In genomic region chr12:130826151-130826801, GRCh38 we compare ENCODE assay signal across 8 cellular contexts. TPM values are rescaled to one million over a fixed set of nuclear protein-coding genes. Genes with fewer than 3 reads are reported as not detected.
DNase-seq lines count a peak whose midpoint lies in the region; ATAC-seq and TF ChIP-seq lines count a peak whose summit lies in the region.

No MANE protein-coding gene starts in this region.

- H3K4me3 ChIP-seq in Jurkat, Clone E6-1 (ENCODE audit: low read length): no peak overlapping the region
- no peak overlapping the region for H3K4me3 ChIP-seq in dorsolateral prefrontal cortex

- H3K27ac ChIP-seq in dorsolateral prefrontal cortex: no peak overlapping the region

- peak; percentile 94 for ATAC-seq in stimulated activated naive CD8-positive, alpha-beta T cell treated with anti-CD3 and anti-CD28 coated beads, Interleukin-15, Interleukin-2, amounts not matched to agents 100 U/mL and 50 U/mL, for 24 hours
- ATAC-seq in HG02973 (IDR thresholded peaks at IDR 0.05; ENCODE audit: unreplicated experiment): no peak

- no peaks in the 10 kb centered on the region for H3K27me3 ChIP-seq in dorsolateral prefrontal cortex

- intact Hi-C loops in dorsolateral prefrontal cortex (cut with DNase I): no loop called here

- TF ChIP-seq CTCF in dorsolateral prefrontal cortex (IDR thresholded peaks at IDR 0.05 in 54 of 56, conservative IDR thresholded peaks at IDR 0.05 in 2 of 56; ENCODE audit: low read depth in 1 of 56, partially characterized antibody in 56 of 56): peak; percentile 13 to 81 (median 66)

- DNase-seq in COLO668 (lab: John Stamatoyannopoulos, UW; ENCODE audit: unreplicated experiment) (peak; percentile 19), dorsolateral prefrontal cortex (peak in 2 of 10 donors; percentile 47 to 61), myocyte (ENCODE audit: low read depth) (peak; percentile 27), NCI-H1417 treated with DMSO at 0.1 percent for 48 hours (lab: John Stamatoyannopoulos, UW) (no peak)
- DNase-seq in Jurkat, Clone E6-1 (ENCODE audit: low read depth, low spot score): peak; percentile 15
- DNase-seq in activated CD4-positive, alpha-beta T cell treated with anti-CD3 and anti-CD28 coated beads, Interleukin-2, amount 50 U/mL, for 1 hour: peak; percentile 74
- DNase-seq in stimulated activated naive CD8-positive, alpha-beta T cell treated with anti-CD3 and anti-CD28 coated beads, Interleukin-15, Interleukin-2, amounts not matched to agents 100 U/mL and 50 U/mL, for 24 hours: peak; percentile 86

RNA-seq across cellular contexts. Expression of gene STX2, which starts 12.8 kb away (rescaled TPM):
- polyA plus RNA-seq in Jurkat, Clone E6-1 (2012; ENCODE audit: insufficient read depth, insufficient read length): 14.1 TPM
- total RNA-seq in dorsolateral prefrontal cortex (10 to 100 TPM in 119 of 120 experiments, 1 to 10 TPM in 1; 9.3 to 25.2 (median 17.9) TPM), myocyte (31.6 and 42.0 TPM in 2 replicates)
- 28.9 TPM for polyA plus RNA-seq in myocyte (2012)

RNA-seq across cellular contexts. Expression of gene RAN, which starts 45.6 kb away (rescaled TPM):
- polyA plus RNA-seq in Jurkat, Clone E6-1 (2012; ENCODE audit: insufficient read depth, insufficient read length): 2,228 TPM
- total RNA-seq in dorsolateral prefrontal cortex (100 to 1,000 TPM; 207 to 502 (median 388) TPM), myocyte (335 and 336 TPM in 2 replicates)
- polyA plus RNA-seq in myocyte (2012): 707 TPM
